Comparison of ENCODE assay signal across 26 cellular contexts in the genomic region with DNA sequence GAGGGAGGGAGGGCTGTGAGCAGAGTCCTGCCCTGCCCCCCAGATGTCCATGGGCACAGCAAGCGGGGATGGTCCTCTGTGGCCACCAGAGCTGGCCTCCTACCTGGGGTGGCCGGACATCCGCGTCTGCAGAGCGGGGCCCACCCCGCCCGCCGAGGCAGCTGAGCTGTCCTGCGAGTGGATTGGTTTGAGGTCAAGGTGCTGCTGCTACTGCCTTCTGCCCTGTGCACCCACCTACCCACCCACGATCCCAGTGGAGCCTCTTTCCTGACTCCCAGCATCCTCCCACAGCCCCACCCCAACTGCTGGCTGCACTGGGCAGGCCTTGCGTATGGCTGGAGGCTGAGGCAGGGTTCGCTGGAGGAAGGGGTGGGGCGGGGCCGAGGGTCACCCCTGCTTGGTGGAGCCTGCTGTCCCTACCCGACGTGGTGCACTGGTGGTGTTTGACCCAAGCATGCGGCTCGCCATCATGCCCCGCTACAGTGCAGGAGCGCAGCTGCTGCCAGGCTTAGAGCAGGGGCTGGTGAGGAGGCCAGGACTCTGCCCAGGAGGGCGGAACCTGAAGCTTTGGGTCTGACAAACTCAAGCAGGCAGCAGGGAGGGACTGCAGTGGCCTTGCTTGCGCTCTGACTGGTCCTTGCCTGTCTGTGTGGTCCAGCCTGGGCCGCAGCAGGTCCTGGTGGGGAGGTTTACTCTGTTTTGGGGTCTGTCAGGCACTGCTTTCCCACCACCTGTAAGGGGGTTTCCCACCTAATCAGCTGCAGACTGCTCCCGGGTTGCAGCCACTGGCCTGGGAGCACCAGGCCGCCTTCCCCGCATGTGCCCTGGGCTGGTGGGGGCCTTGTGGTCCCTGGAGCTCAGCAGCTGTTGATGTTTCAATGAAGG. TPM values are rescaled to one million over a fixed set of nuclear protein-coding genes. Genes with fewer than 3 reads are reported as not detected.
DNase-seq lines count a peak whose midpoint lies in the region; ATAC-seq, FAIRE-seq and TF ChIP-seq lines count a peak whose summit lies in the region.
"Had no signal": no experiment of that assay in that cellular context is flagged by ENCODE, and none has a peak within 500 bp of the region (broad histone marks: within the 10 kb centered on the region; RNA-seq: fewer than 3 reads in every experiment).

No MANE protein-coding gene starts in this region.

- no peak overlapping the region for H3K9ac ChIP-seq in kidney (ENCODE audit: low read length in 2 of 2)

- H3K27me3 ChIP-seq in left ventricle myocardium inferior (ENCODE audit: low read depth) = no peaks in the 10 kb centered on the region
- H3K27me3 ChIP-seq in Peyer's patch = no peaks in the 10 kb centered on the region
- H3K27me3 ChIP-seq in spleen (replicated peaks in 1 of 7) = no peaks in the 10 kb centered on the region
- H3K27me3 ChIP-seq: hepatocyte, tibial nerve had no signal

- 85 to 92% (median 89%) methylated on average over 17 to 26 of the region's 26 CpGs for WGBS in spleen, 5 donors

- FAIRE-seq in kidney (lab: Jason Lieb, UNC) = no peak
- FAIRE-seq: HTR-8/SVneo, keratinocyte had no signal

- TF ChIP-seq CTCF in left ventricle myocardium inferior (IDR thresholded peaks at IDR 0.05; ENCODE audit: borderline replicate concordance) = no peak
- TF ChIP-seq CTCF in Peyer's patch (IDR thresholded peaks at IDR 0.05) = no peak
- no peak for TF ChIP-seq CTCF in kidney (IDR thresholded peaks at IDR 0.05; ENCODE audit: borderline replicate concordance, extremely low read depth, insufficient read depth)
- no peak for TF ChIP-seq CTCF in spleen (IDR thresholded peaks at IDR 0.05 in 8 of 11, conservative IDR thresholded peaks at IDR 0.05 in 3 of 11)

- H3K36me3 ChIP-seq in left ventricle myocardium inferior (peaks cover 37% of the 10 kb centered on the region), Peyer's patch (peaks cover 0 to 51% (median 0%) of the 10 kb centered on the region in 3 donors), kidney (ENCODE audit: control insufficient read depth in 1 of 2, insufficient read depth in 2 of 2, low read length in 2 of 2) (peaks cover 0 to 4% of the 10 kb centered on the region in 2 donors), spleen (peaks cover 0 to 41% (median 6%) of the 10 kb centered on the region in 6 donors)

- intact Hi-C loops in left ventricle myocardium inferior (cut with micrococcal nuclease) = no loop called here
- intact Hi-C loops in left cardiac atrium (cut with DNase I) = no loop called here
- intact Hi-C loops in kidney (cut with DNase I) = no loop called here
- intact Hi-C loops in spleen (cut with DNase I; ENCODE audit: low total_unique reads) = no loop called here

- H3K4me3 ChIP-seq in left ventricle myocardium inferior = no peak overlapping the region
- no peak overlapping the region for H3K4me3 ChIP-seq in Peyer's patch
- H3K4me3 ChIP-seq in kidney (ENCODE audit: low read length in 2 of 2) = no peak overlapping the region
- H3K4me3 ChIP-seq in spleen = no peak overlapping the region
- H3K4me3 ChIP-seq: hepatocyte, prostate gland, tibial nerve had no signal

- no peak for TF ChIP-seq POLR2A in Peyer's patch (IDR thresholded peaks at IDR 0.05)
- no peak for TF ChIP-seq POLR2A in spleen (IDR thresholded peaks at IDR 0.05)

- DNase-seq in left ventricle myocardium inferior (peak; percentile 9), left cardiac atrium (no peak), Peyer's patch (peak in 2 of 3 donors; percentile 34 to 43), kidney (peak; percentile 69), spleen (peak; percentile 67), SHP77 treated with DMSO at 0.1 percent for 48 hours (lab: John Stamatoyannopoulos, UW) (no peak), HuH-7 (ENCODE audit: low spot score) (no peak)
- DNase-seq: activated naive CD4-positive, alpha-beta T cell treated with anti-CD3 and anti-CD28 coated beads for 36 hours; DMS79; Kasumi-1; mesenchymal stem cell; NCI-H1092; NCI-H2029 treated with DMSO at 0.1 percent for 48 hours; NK-92 treated with Interleukin-12 subunit alpha and Interleukin-12 subunit beta, amount 100 ng/mL, for 24 hours; RPMI8226; stimulated activated naive CD4-positive, alpha-beta T cell; SW 1271 had no signal

- no peak overlapping the region for H3K27ac ChIP-seq in left ventricle myocardium inferior (replicated peaks)
- H3K27ac ChIP-seq in Peyer's patch = no peak overlapping the region
- H3K27ac ChIP-seq in kidney (ENCODE audit: low read depth in 2 of 2, low read length in 2 of 2) = no peak overlapping the region
- no peak overlapping the region for H3K27ac ChIP-seq in spleen
- H3K27ac ChIP-seq: hepatocyte, prostate gland, tibial nerve had no signal

- ATAC-seq in left cardiac atrium (no peak), GM18517 (IDR thresholded peaks at IDR 0.05; ENCODE audit: unreplicated experiment) (no peak)
- ATAC-seq: naive thymus-derived CD4-positive, alpha-beta T cell had no signal

- H3K9me3 ChIP-seq in left ventricle myocardium inferior (replicated peaks) (no peaks in the 10 kb centered on the region), Peyer's patch (no peaks in the 10 kb centered on the region), kidney (ENCODE audit: control insufficient read depth in 1 of 2, low read length in 2 of 2) (no peaks in the 10 kb centered on the region), spleen (no peaks in the 10 kb centered on the region)
- H3K9me3 ChIP-seq: prostate gland, tibial nerve had no signal

- H3K4me1 ChIP-seq in left ventricle myocardium inferior (no peaks in the 10 kb centered on the region), Peyer's patch (peaks cover 0 to 10% (median 0%) of the 10 kb centered on the region in 4 donors), kidney (ENCODE audit: control insufficient read depth in 1 of 2, insufficient read depth in 1 of 2, low read depth in 1 of 2, low read length in 2 of 2) (no peaks in the 10 kb centered on the region), spleen (peaks cover 0 to under 1% (median 0%) of the 10 kb centered on the region in 6 donors)
- H3K4me1 ChIP-seq: prostate gland had no signal

RNA-seq across cellular contexts. Expression of a gene that starts 23.7 kb away (rescaled TPM):
- total RNA-seq in left ventricle myocardium inferior (11.7 TPM), left cardiac atrium (10 to 100 TPM; 12.4 to 17.2 TPM), Peyer's patch (100 to 1,000 TPM in 1 of 4 donors, 10 to 100 TPM in 3; 42.1 to 112 (median 83.8) TPM), kidney (42.4 TPM), spleen (10 to 100 TPM in 1 of 7 donors, 1 to 10 TPM in 6; 5.2 to 12.6 (median 5.9) TPM)
- polyA plus RNA-seq in kidney (ENCODE audit: insufficient read depth, low read depth, low replicate concordance) (8.1 TPM), spleen (1 to 10 TPM in 1 of 3 donors, under 1 TPM in 2; 0.58 to 3.8 (median 0.72) TPM)
- polyA plus RNA-seq: CD8-positive, alpha-beta memory T cell had no signal

RNA-seq across cellular contexts. Expression of a gene that starts 35.9 kb away (rescaled TPM):
- total RNA-seq in left ventricle myocardium inferior (0.44 TPM), left cardiac atrium (under 1 TPM; 0.13 to 0.24 TPM), Peyer's patch (1 to 10 TPM in 2 of 4 donors, not detected in 2; 1.7 to 4.1 TPM), kidney (3.2 TPM), spleen (10 to 100 TPM in 6 of 7 donors, 1 to 10 TPM in 1; 5.4 to 30.2 (median 13.9) TPM)
- polyA plus RNA-seq in kidney (ENCODE audit: insufficient read depth, low read depth, low replicate concordance) (not detected), spleen (10 to 100 TPM; 25.8 to 31.3 (median 29.8) TPM)
- total RNA-seq: activated naive CD4-positive, alpha-beta T cell treated with anti-CD3 and anti-CD28 coated beads for 36 hours; hepatocyte; NCI-H460 had no signal
- polyA plus RNA-seq: CD8-positive, alpha-beta memory T cell; keratinocyte had no signal

Comparison
In these comparisons a context has a peak if more than half of its experiments do, and no peak if none do; other contexts are left out.
1. DNase-seq: peak in left ventricle myocardium inferior (single experiment), Peyer's patch (2 of 3), kidney (single experiment) and spleen (single experiment); none in left cardiac atrium (single experiment), SHP77 treated with DMSO at 0.1 percent for 48 hours (single experiment) and HuH-7 (single experiment).